ENCODE assay signal across 24 cellular contexts in genomic region chr2:79941172-79941571, GRCh38.
"Had no signal": no experiment of that assay in that cellular context is flagged by ENCODE, and none has a peak within 500 bp of the region (broad histone marks: within the 10 kb centered on the region; RNA-seq: fewer than 3 reads in every experiment).

No MANE protein-coding gene starts in this region.

- ATAC-seq: HepG2, Panc1, SK-N-SH treated with all-trans-retinoic acid at 6 μM for 48 hours had no signal

- DNase-seq: IMR-90, Karpas-422, KG1, MG63, NCI-H1092, NCI-H1105 treated with DMSO at 0.1 percent for 48 hours, NCI-H1417 treated with DMSO at 0.1 percent for 48 hours, NCI-H146, NCI-H1694 treated with DMSO at 0.1 percent for 48 hours, NCI-H1930, NCI-H2081, NCI-H2107, NCI-H2171 treated with DMSO at 0.1 percent for 48 hours, NCI-H345, NCI-H446 treated with DMSO at 0.1 percent for 48 hours, NCI-H510A treated with DMSO at 0.1 percent for 48 hours, NCI-H526, NCI-H748 treated with DMSO at 0.1 percent for 48 hours, SHP77 treated with DMSO at 0.1 percent for 48 hours, SJCRH30 had no signal

- H3K27ac ChIP-seq: RWPE1, SJCRH30 had no signal
